Comparison of ENCODE assay signal across 8 cellular contexts in the genomic region with DNA sequence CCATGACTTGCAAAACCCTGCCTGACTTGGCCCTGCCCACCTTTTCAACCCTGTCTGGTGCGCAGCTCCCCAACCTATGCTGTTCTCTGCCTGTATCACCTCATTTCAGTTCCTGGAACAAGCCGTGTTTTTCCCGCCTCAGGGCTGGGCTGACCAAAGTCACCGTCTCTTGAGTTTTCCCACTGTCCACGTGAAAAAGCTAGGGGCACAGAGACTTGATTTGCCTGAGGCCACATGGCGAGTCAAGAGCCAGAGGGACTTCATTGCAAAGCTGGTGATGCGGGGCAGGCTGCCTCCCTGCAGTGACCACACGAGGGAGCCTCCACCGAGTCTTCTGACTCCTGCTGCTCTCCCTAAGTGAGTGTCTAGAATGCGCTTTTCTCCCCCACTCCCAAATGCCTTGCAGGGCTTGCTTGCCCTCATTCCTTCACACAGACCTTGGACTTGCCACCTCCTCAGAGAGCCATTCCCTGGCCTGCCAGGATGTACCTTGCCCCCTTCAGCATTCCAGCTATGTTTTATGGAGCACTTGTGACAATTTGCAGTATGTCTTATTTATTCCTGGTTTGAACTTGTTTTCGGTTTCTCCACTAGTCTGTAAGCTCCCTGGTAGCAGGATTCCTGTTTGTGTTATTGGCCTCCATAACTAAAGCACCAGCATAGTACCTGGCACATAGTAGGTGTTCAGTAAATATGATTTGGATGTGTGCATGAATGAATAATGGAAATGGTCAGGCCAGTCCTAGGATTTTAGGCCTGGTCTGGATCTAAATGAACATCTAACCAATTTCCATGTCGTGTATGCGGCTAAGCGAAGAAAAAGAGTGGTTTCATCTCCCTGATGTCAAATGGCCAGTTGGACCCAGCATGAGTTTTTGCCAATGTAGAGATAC.
DNase-seq lines count a peak whose midpoint lies in the region; ATAC-seq and TF ChIP-seq lines count a peak whose summit lies in the region.

No MANE protein-coding gene starts in this region.

- intact Hi-C loops in gastrocnemius medialis (cut with DNase I; ENCODE audit: low total_unique reads) = loop anchor here (5.0 kb wide), 1 partner anchor 113 kb away; no protein-coding TSS in a partner anchor

- no peaks in the 10 kb centered on the region for H3K79me2 ChIP-seq in GM23338 (replicated peaks; ENCODE audit: insufficient read depth)

- peak; percentile 73 to 81 for TF ChIP-seq CTCF in GM23338 (conservative IDR thresholded peaks at IDR 0.05; ENCODE audit: low read depth in 2 of 2)
- peak in 3 of 5 experiments; percentile 26 to 43 (median 26) for TF ChIP-seq CTCF in gastrocnemius medialis (IDR thresholded peaks at IDR 0.05 in 4 of 5, conservative IDR thresholded peaks at IDR 0.05 in 1 of 5)

- DNase-seq in COLO829 (ENCODE audit: low spot score) = peak; percentile 25
- peak; percentile 87 for DNase-seq in GM23338 (ENCODE audit: low spot score)
- peak; percentile 26 for DNase-seq in NCI-H748 treated with DMSO at 0.1 percent for 48 hours (lab: John Stamatoyannopoulos, UW)
- peak; percentile 26 for DNase-seq in amniotic stem cell (lab: John Stamatoyannopoulos, UW)
- peak; percentile 54 for DNase-seq in hepatic stellate cell (ENCODE audit: low spot score)
- no peak for DNase-seq in gastrocnemius medialis
- no peak for DNase-seq in NCI-H187 treated with DMSO at 0.1 percent for 48 hours (lab: John Stamatoyannopoulos, UW)

- H3K27ac ChIP-seq in GM23338 (ENCODE audit: low read depth) (peak overlapping the region; percentile 15; the same call in 1 of the 2 replicates), gastrocnemius medialis (no peak overlapping the region)

- H3K4me2 ChIP-seq in GM23338 = no peak overlapping the region; the same call in 1 of the 2 replicates

- H3K4me3 Mint-ChIP-seq in GM23338 = no peak overlapping the region

- TF ChIP-seq POLR2A in gastrocnemius medialis (IDR thresholded peaks at IDR 0.05) = no peak

- ATAC-seq in GM23338 = peak; percentile 99
- ATAC-seq in gastrocnemius medialis = no peak
- no peak for ATAC-seq in HG03521 (IDR thresholded peaks at IDR 0.05; ENCODE audit: unreplicated experiment)

- in situ Hi-C loops in gastrocnemius medialis (cut with MboI; ENCODE audit: low sequenced_read_pairs in 4 of 4) = no loop called here

- no peaks in the 10 kb centered on the region for H3K9me3 Mint-ChIP-seq in GM23338

- H3K4me3 ChIP-seq in GM23338 (no peak overlapping the region), gastrocnemius medialis (no peak overlapping the region)

- H3K27me3 ChIP-seq in GM23338 (ENCODE audit: insufficient read depth) (no peaks in the 10 kb centered on the region), gastrocnemius medialis (no peaks in the 10 kb centered on the region)

- peak overlapping the region; percentile 77 for H2AFZ ChIP-seq in GM23338

- no peaks in the 10 kb centered on the region for H3K36me3 Mint-ChIP-seq in GM23338 (ENCODE audit: low read depth)

- H3F3A ChIP-seq in GM23338 (replicated peaks; ENCODE audit: low read depth) = no peaks in the 10 kb centered on the region

- H3K4me1 Mint-ChIP-seq in GM23338 = peaks cover 16% of the 10 kb centered on the region

- no peaks in the 10 kb centered on the region; the same call in 1 of the 2 replicates for H3K9me2 ChIP-seq in GM23338 (ENCODE audit: insufficient read depth)

- H3K4me1 ChIP-seq in GM23338 (ENCODE audit: insufficient read depth) = peaks cover 9% of the 10 kb centered on the region
- no peaks in the 10 kb centered on the region for H3K4me1 ChIP-seq in gastrocnemius medialis

- H3K27me3 Mint-ChIP-seq in GM23338 (ENCODE audit: insufficient read depth, low read depth, poor library complexity) = peaks cover 2% of the 10 kb centered on the region

- H3K27ac Mint-ChIP-seq in GM23338 = peak overlapping the region; percentile 54; the same call in 1 of the 2 replicates

- H4K20me1 ChIP-seq in GM23338 (replicated peaks; ENCODE audit: insufficient read depth) = no peaks in the 10 kb centered on the region

- H3K9me3 ChIP-seq in gastrocnemius medialis = no peaks in the 10 kb centered on the region

- no peaks in the 10 kb centered on the region for H3K36me3 ChIP-seq in GM23338 (ENCODE audit: insufficient read depth)
- H3K36me3 ChIP-seq in gastrocnemius medialis = no peaks in the 10 kb centered on the region

TF ChIP-seq in GM23338, 12 proteins besides CTCF, POLR2A, EP300 and RAD21:
- TF ChIP-seq JUNB (IDR thresholded peaks at IDR 0.05; ENCODE audit: unreplicated experiment) (no peak), REST (IDR thresholded peaks at IDR 0.05; ENCODE audit: unreplicated experiment) (no peak), NANOG (IDR thresholded peaks at IDR 0.05; ENCODE audit: borderline replicate concordance) (no peak), ZNF331 (CRISPR knock-in tag; IDR thresholded peaks at IDR 0.05; ENCODE audit: low read depth) (no peak), ZNF114 (CRISPR knock-in tag; IDR thresholded peaks at IDR 0.05) (no peak)

Comparison
In these comparisons a context has a peak if more than half of its experiments do, and no peak if none do; other contexts are left out.
1. DNase-seq: peak in COLO829 (single experiment), GM23338 (single experiment), NCI-H748 treated with DMSO at 0.1 percent for 48 hours (single experiment), amniotic stem cell (single experiment) and hepatic stellate cell (single experiment); none in gastrocnemius medialis (0 of 2) and NCI-H187 treated with DMSO at 0.1 percent for 48 hours (single experiment).